In genomic region chr2:140986456-140986855, GRCh38 we compare ENCODE assay signal across 7 cellular contexts.
"Had no signal": no experiment of that assay in that cellular context is flagged by ENCODE, and none has a peak within 500 bp of the region (broad histone marks: within the 10 kb centered on the region; RNA-seq: fewer than 3 reads in every experiment).

No MANE protein-coding gene starts in this region.

- H3K4me3 ChIP-seq: GM23248, K562 had no signal

- FAIRE-seq: HTR-8/SVneo, K562 had no signal

- H3K27ac ChIP-seq: GM23248 had no signal

- DNase-seq: GM23248, H7, HCEC 1CT, IMR-90, KG1 had no signal

- ATAC-seq: K562 had no signal

- H2AFZ ChIP-seq: GM23248 had no signal

- H3K9ac ChIP-seq: GM23248 had no signal
